ENCODE assay signal across 16 cellular contexts in genomic region chr3:99839613-99840012, GRCh38. TPM values are rescaled to one million over a fixed set of nuclear protein-coding genes. Genes with fewer than 3 reads are reported as not detected.
A peak's percentile ranks its signal among the peaks of the same experiment; 100 is the strongest.
DNase-seq lines count a peak whose midpoint lies in the region; ATAC-seq and TF ChIP-seq lines count a peak whose summit lies in the region.
"Had no signal": no experiment of that assay in that cellular context is flagged by ENCODE, and none has a peak within 500 bp of the region (broad histone marks: within the 10 kb centered on the region; RNA-seq: fewer than 3 reads in every experiment).

No MANE protein-coding gene starts in this region.

- H3K9me2 ChIP-seq in SK-N-SH, result no peaks in the 10 kb centered on the region

- no peaks in the 10 kb centered on the region for H4K20me1 ChIP-seq in mammary epithelial cell (ENCODE audit: insufficient read depth, low read length)
- no peaks in the 10 kb centered on the region for H4K20me1 ChIP-seq in SK-N-SH (ENCODE audit: insufficient read depth)

- no peak overlapping the region for H3K9ac ChIP-seq in mammary epithelial cell (ENCODE audit: insufficient read depth, low read length)
- no peak overlapping the region for H3K9ac ChIP-seq in SK-N-SH
- H3K9ac ChIP-seq: BLaER1 had no signal

- H3K79me2 ChIP-seq in mammary epithelial cell (ENCODE audit: insufficient read depth, low read length) (peaks cover 56% of the 10 kb centered on the region), SK-N-SH (ENCODE audit: insufficient read depth) (peaks cover 18% of the 10 kb centered on the region; the same call in 1 of the 2 replicates)

- no peak for DNase-seq in activated CD4-positive, CD25-positive, alpha-beta regulatory T cell (lab: John Stamatoyannopoulos, UW)
- DNase-seq in mammary epithelial cell (peak; percentile 34), breast epithelium (ENCODE audit: low spot score in 2 of 2) (no peak), psoas muscle (no peak), KG1 (lab: John Stamatoyannopoulos, UW) (no peak), SK-N-SH (no peak)
- DNase-seq: 8988T; AML-193; Caco-2; CD8-positive, alpha-beta memory T cell; GOT3; H9; IMR-90 had no signal

- no TSS peak for BruUV-seq in mammary epithelial cell (replicated peaks; lab: Mats Ljungman, UMichigan)

- H3K4me2 ChIP-seq in mammary epithelial cell (ENCODE audit: insufficient read depth, low read depth, low read length), result peak overlapping the region; percentile 10
- H3K4me2 ChIP-seq in SK-N-SH, result no peak overlapping the region
- H3K4me2 ChIP-seq: BLaER1 had no signal

- 100% methylated on average over 1 of the region's 1 CpG for WGBS in mammary epithelial cell (ENCODE audit: low coverage, missing lambda C conversion rate)
- 85 to 90% (median 88%) methylated on average over 1 of the region's 1 CpG for WGBS in psoas muscle, 3 donors
- WGBS in SK-N-SH (ENCODE audit: low lambda C conversion rate), result 78% methylated on average over 1 of the region's 1 CpG

- H3K9me3 ChIP-seq in mammary epithelial cell (replicated peaks; ENCODE audit: insufficient read depth, low read length) (no peaks in the 10 kb centered on the region), breast epithelium (no peaks in the 10 kb centered on the region), psoas muscle (no peaks in the 10 kb centered on the region), SK-N-SH (no peaks in the 10 kb centered on the region)
- H3K9me3 ChIP-seq: BLaER1, Caco-2 had no signal

- H3K27me3 ChIP-seq in mammary epithelial cell (ENCODE audit: insufficient read depth, low read length) (no peaks in the 10 kb centered on the region), breast epithelium (no peaks in the 10 kb centered on the region), psoas muscle (ENCODE audit: insufficient read depth in 3 of 3, low read length in 2 of 3) (no peaks in the 10 kb centered on the region), SK-N-SH (ENCODE audit: insufficient read depth) (no peaks in the 10 kb centered on the region)
- H3K27me3 ChIP-seq: BLaER1 had no signal

- H3K4me1 ChIP-seq in mammary epithelial cell (ENCODE audit: insufficient read depth, low read length) (peaks cover 5% of the 10 kb centered on the region), breast epithelium (peaks cover 0 to 7% of the 10 kb centered on the region in 2 donors), psoas muscle (peaks cover 11% of the 10 kb centered on the region), SK-N-SH (ENCODE audit: control insufficient read depth in 1 of 2, insufficient read depth in 2 of 2, low read depth in 1 of 2, low read length in 1 of 2) (peaks cover 4 to 7% of the 10 kb centered on the region in 2 experiments; a peak in 2 of 4 replicates)

- no peak for TF ChIP-seq EP300 in SK-N-SH (IDR thresholded peaks at IDR 0.05; ENCODE audit: borderline replicate concordance in 1 of 2, low read depth in 1 of 2, low read length in 1 of 2)

- no peak for TF ChIP-seq POLR2A in breast epithelium (IDR thresholded peaks at IDR 0.05)

- TF ChIP-seq CTCF in mammary epithelial cell (conservative IDR thresholded peaks at IDR 0.05 in 1 of 2, IDR thresholded peaks at IDR 0.05 in 1 of 2; ENCODE audit: extremely low read depth in 1 of 2, insufficient read depth in 1 of 2, low read depth in 1 of 2, low read length in 2 of 2), result no peak
- TF ChIP-seq CTCF in breast epithelium (IDR thresholded peaks at IDR 0.05), result no peak
- no peak for TF ChIP-seq CTCF in psoas muscle (IDR thresholded peaks at IDR 0.05)
- TF ChIP-seq CTCF in SK-N-SH (IDR thresholded peaks at IDR 0.05), result no peak

- in situ Hi-C loops in mammary epithelial cell (cut with MboI; ENCODE audit: low sequenced_read_pairs in 2 of 2), result loop anchor here in 1 of 2 donors (10.0 kb wide), 1 partner anchor 425 kb away; the partner anchor contains the start of gene TBC1D23

- peak; percentile 21 to 49 for ATAC-seq in activated CD4-positive, CD25-positive, alpha-beta regulatory T cell treated with anti-CD3 and anti-CD28 coated beads, Interleukin-2, amount 50 U/mL, for 24 hours
- ATAC-seq in psoas muscle, result no peak
- ATAC-seq: GM12878 had no signal

- H3K27ac ChIP-seq in mammary epithelial cell (ENCODE audit: insufficient read depth, low read depth, low read length), result no peak overlapping the region
- H3K27ac ChIP-seq in breast epithelium, result no peak overlapping the region
- H3K27ac ChIP-seq in psoas muscle, result peak overlapping the region; percentile 43
- H3K27ac ChIP-seq in SK-N-SH (ENCODE audit: low read depth in 2 of 2, low read length in 1 of 2), result no peak overlapping the region
- H3K27ac ChIP-seq: BLaER1 had no signal

- CTCF ChIA-PET in mammary epithelial cell (lab: Charles Lee; ENCODE audit: low non-redundant PET) (no interaction called here), SK-N-SH (lab: Yijun Ruan, JAX) (interaction anchor here (0.7 to 8.8 kb wide), 3 partner anchors 9 to 416 kb away, joined by 3 to 132 read pairs (median 6); no protein-coding TSS in a partner anchor)

- TF ChIP-seq RAD21 in SK-N-SH (IDR thresholded peaks at IDR 0.05; ENCODE audit: low read length), result no peak

- POLR2A ChIA-PET in SK-N-SH (lab: Yijun Ruan, JAX), result no interaction called here

- H3K4me3 ChIP-seq in mammary epithelial cell (replicated peaks in 1 of 3; ENCODE audit: insufficient read depth in 1 of 3, low read depth in 2 of 3, low read length in 3 of 3), result no peak overlapping the region
- no peak overlapping the region for H3K4me3 ChIP-seq in breast epithelium
- H3K4me3 ChIP-seq in psoas muscle, result no peak overlapping the region
- H3K4me3 ChIP-seq in SK-N-SH (ENCODE audit: low read depth in 2 of 2, low read length in 1 of 2), result no peak overlapping the region
- H3K4me3 ChIP-seq: BLaER1, GM12878 had no signal

- H3K36me3 ChIP-seq in mammary epithelial cell (ENCODE audit: insufficient read depth, low read length) (no peaks in the 10 kb centered on the region), breast epithelium (no peaks in the 10 kb centered on the region), psoas muscle (ENCODE audit: insufficient read depth in 1 of 2, low read depth in 1 of 2) (peaks cover 0 to 7% of the 10 kb centered on the region in 2 donors), SK-N-SH (replicated peaks in 1 of 2; ENCODE audit: control insufficient read depth in 1 of 2, insufficient read depth in 2 of 2, low read length in 1 of 2) (no peaks in the 10 kb centered on the region)
- H3K36me3 ChIP-seq: BLaER1 had no signal

- dilution Hi-C loops in mammary epithelial cell (cut with HindIII; ENCODE audit: low sequenced_read_pairs), result no loop called here

- no peak overlapping the region for H2AFZ ChIP-seq in mammary epithelial cell (ENCODE audit: low read depth, low read length)
- H2AFZ ChIP-seq in SK-N-SH (ENCODE audit: low read depth), result no peak overlapping the region

- intact Hi-C loops in mammary epithelial cell (cut with micrococcal nuclease), result loop anchor here (5.0 kb wide), 1 partner anchor 88 kb away; no protein-coding TSS in a partner anchor
- intact Hi-C loops in breast epithelium (cut with DNase I; ENCODE audit: low total_unique reads), result loop anchor here (10.0 kb wide), 1 partner anchor 415 kb away; no protein-coding TSS in a partner anchor
- intact Hi-C loops in psoas muscle (cut with DNase I), result loop anchor here (5.0 to 10.0 kb wide), 2 partner anchors 418 to 495 kb away; partner anchors contain the start of gene NIT2 (in 1 of the 2)

- no peaks in the 10 kb centered on the region for H3F3A ChIP-seq in SK-N-SH (replicated peaks; ENCODE audit: insufficient read depth)

TF ChIP-seq in SK-N-SH, 30 proteins besides CTCF, POLR2A, EP300 and RAD21:
- TF ChIP-seq REST (IDR thresholded peaks at IDR 0.05; ENCODE audit: low read depth, low read length), result no peak
- no peak for TF ChIP-seq MAX (IDR thresholded peaks at IDR 0.05; ENCODE audit: low read depth)
- TF ChIP-seq MXI1 (IDR thresholded peaks at IDR 0.05; ENCODE audit: low read depth, low read length), result no peak
- TF ChIP-seq RXRA (IDR thresholded peaks at IDR 0.05; ENCODE audit: borderline replicate concordance, low read depth), result no peak
- TF ChIP-seq TEAD4 (IDR thresholded peaks at IDR 0.05; ENCODE audit: borderline replicate concordance, insufficient read depth), result no peak
- no peak for TF ChIP-seq EZH2phosphoT487 (IDR thresholded peaks at IDR 0.05; ENCODE audit: borderline replicate concordance, low read depth)
TF ChIP-seq in SK-N-SH: peak in this region for 0.

RNA-seq across cellular contexts. Expression of gene CMSS1, which starts 22.0 kb away (rescaled TPM):
- total RNA-seq in mammary epithelial cell, result 10 to 100 TPM; 20.8 to 55.3 TPM
- 24.7 TPM for polyA plus RNA-seq in mammary epithelial cell
- polyA minus RNA-seq in mammary epithelial cell, result 0.67 TPM
- total RNA-seq in breast epithelium, result 10 to 100 TPM; 15.5 to 35.4 (median 16.1) TPM
- 100 to 1,000 TPM in 1 of 4 donors, 10 to 100 TPM in 3; 18.4 to 174 (median 56.1) TPM for total RNA-seq in psoas muscle
- polyA plus RNA-seq in psoas muscle, result 10 to 100 TPM; 51.4 to 85.6 (median 58.8) TPM
- 9.1 and 9.2 TPM in 2 replicates for polyA plus RNA-seq in SK-N-SH (2012; rRNA removed)
- 14.6 and 20.5 TPM in 2 replicates for polyA plus RNA-seq in SK-N-SH (2012; cell fraction: cytosol; rRNA removed)
- 1.9 and 5.4 TPM in 2 replicates for polyA plus RNA-seq in SK-N-SH (2012; cell fraction: nucleus; rRNA removed)

Comparison
In these comparisons a context has a peak if more than half of its experiments do, and no peak if none do; other contexts are left out.
1. ATAC-seq: peak in activated CD4-positive, CD25-positive, alpha-beta regulatory T cell treated with anti-CD3 and anti-CD28 coated beads, Interleukin-2, amount 50 U/mL, for 24 hours (2 of 2); none in psoas muscle (0 of 4).